In the genomic region with DNA sequence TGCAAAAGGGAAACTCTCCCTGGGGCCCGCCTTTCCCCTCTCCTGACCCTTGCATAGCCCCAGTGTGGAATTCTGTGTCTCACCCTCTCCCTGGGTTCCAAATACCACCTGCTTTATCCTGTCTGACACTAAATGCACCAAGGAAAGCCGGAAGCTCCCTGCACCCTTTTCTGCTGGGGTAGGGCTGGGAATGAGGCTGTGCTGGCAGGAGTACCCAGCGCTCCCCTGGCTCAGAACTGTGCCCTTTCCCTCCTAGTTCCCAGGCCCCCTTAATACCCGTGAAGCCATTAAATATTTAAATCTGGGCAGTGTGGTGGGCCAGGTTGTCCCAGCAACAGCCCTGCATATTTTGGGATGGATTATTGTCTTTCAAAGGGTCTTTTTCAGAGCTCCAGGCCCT, we compare ENCODE assay signal across 22 cellular contexts.
DNase-seq lines count a peak whose midpoint lies in the region; ATAC-seq, FAIRE-seq and TF ChIP-seq lines count a peak whose summit lies in the region.
"Had no signal": no experiment of that assay in that cellular context is flagged by ENCODE, and none has a peak within 500 bp of the region (broad histone marks: within the 10 kb centered on the region; RNA-seq: fewer than 3 reads in every experiment).

No MANE protein-coding gene starts in this region.

- no peak for FAIRE-seq in astrocyte (lab: Jason Lieb, UNC)
- FAIRE-seq: RCC 7860 had no signal

- H4K20me1 ChIP-seq in astrocyte (ENCODE audit: insufficient read depth, low read length) = no peaks in the 10 kb centered on the region
- peaks cover 40% of the 10 kb centered on the region for H4K20me1 ChIP-seq in neural progenitor cell (ENCODE audit: low read depth)

- no peak for TF ChIP-seq CTCF in astrocyte (IDR thresholded peaks at IDR 0.05; ENCODE audit: insufficient read depth, low read depth, low read length)
- no peak for TF ChIP-seq CTCF in gastroesophageal sphincter (IDR thresholded peaks at IDR 0.05)
- TF ChIP-seq CTCF in neural progenitor cell (IDR thresholded peaks at IDR 0.05) = no peak

- H3K27ac ChIP-seq in astrocyte (ENCODE audit: low read depth, low read length) = no peak overlapping the region
- H3K27ac ChIP-seq in gastroesophageal sphincter = peak overlapping the region in 3 of 4 donors; percentile 58 to 75 (median 70)
- H3K27ac ChIP-seq in neural progenitor cell = no peak overlapping the region
- H3K27ac ChIP-seq: BLaER1 treated with 17β-estradiol and CSF1 and Interleukin-3, amounts not matched to agents 10 nM and 100 nM; KMS-11 had no signal

- ATAC-seq in gastroesophageal sphincter (no peak), HG02970 (IDR thresholded peaks at IDR 0.05; ENCODE audit: low FRiP score, unreplicated experiment) (no peak)
- ATAC-seq: CD8-positive, alpha-beta T cell; GM12878; HCT116 had no signal

- H3K27ac Mint-ChIP-seq in astrocyte (ENCODE audit: unreplicated experiment) (peak overlapping the region; percentile 34), neural progenitor cell (peak overlapping the region; percentile 87)
- H3K27ac Mint-ChIP-seq in activated naive CD4-positive, alpha-beta T cell treated with anti-CD3 and anti-CD28 coated beads, Interleukin-2, amount 10 ng/mL, durations not matched to agents 7 days and 5 days = no peak overlapping the region
- H3K27ac Mint-ChIP-seq: CD8-positive, alpha-beta T cell had no signal

- no peak overlapping the region for H3K9ac ChIP-seq in astrocyte (ENCODE audit: low read length)
- H3K9ac ChIP-seq in neural progenitor cell = no peak overlapping the region
- H3K9ac ChIP-seq: BLaER1 treated with 17β-estradiol and CSF1 and Interleukin-3, amounts not matched to agents 10 nM and 100 nM; GM23248; KMS-11 had no signal

- H3K9me3 Mint-ChIP-seq in astrocyte (ENCODE audit: unreplicated experiment) = peaks cover 3% of the 10 kb centered on the region
- H3K9me3 Mint-ChIP-seq in neural progenitor cell = no peaks in the 10 kb centered on the region
- no peaks in the 10 kb centered on the region for H3K9me3 Mint-ChIP-seq in activated naive CD4-positive, alpha-beta T cell treated with anti-CD3 and anti-CD28 coated beads, Interleukin-2, amount 10 ng/mL, durations not matched to agents 7 days and 5 days
- H3K9me3 Mint-ChIP-seq: CD8-positive, alpha-beta T cell had no signal

- peaks cover 3% of the 10 kb centered on the region for H3K36me3 Mint-ChIP-seq in astrocyte (ENCODE audit: low read depth, unreplicated experiment)
- peaks cover 2% of the 10 kb centered on the region for H3K36me3 Mint-ChIP-seq in neural progenitor cell
- no peaks in the 10 kb centered on the region for H3K36me3 Mint-ChIP-seq in activated naive CD4-positive, alpha-beta T cell treated with anti-CD3 and anti-CD28 coated beads, Interleukin-2, amount 10 ng/mL, durations not matched to agents 7 days and 5 days
- H3K36me3 Mint-ChIP-seq: CD8-positive, alpha-beta T cell had no signal

- H3K9me3 ChIP-seq in astrocyte (ENCODE audit: insufficient read depth, low read depth, low read length) = no peaks in the 10 kb centered on the region
- H3K9me3 ChIP-seq in gastroesophageal sphincter = no peaks in the 10 kb centered on the region
- no peaks in the 10 kb centered on the region for H3K9me3 ChIP-seq in neural progenitor cell (ENCODE audit: low read depth)
- H3K9me3 ChIP-seq: BLaER1 treated with 17β-estradiol and CSF1 and Interleukin-3, amounts not matched to agents 10 nM and 100 nM had no signal

- H3K4me1 ChIP-seq in astrocyte (ENCODE audit: insufficient read depth, low read length) (peaks cover 12% of the 10 kb centered on the region), gastroesophageal sphincter (peaks cover 3 to 54% (median 22%) of the 10 kb centered on the region in 3 donors), neural progenitor cell (peaks cover 56% of the 10 kb centered on the region)
- H3K4me1 ChIP-seq: BLaER1 treated with 17β-estradiol and CSF1 and Interleukin-3, amounts not matched to agents 10 nM and 100 nM had no signal

- H3K4me2 ChIP-seq in astrocyte (ENCODE audit: low read length) (no peak overlapping the region), neural progenitor cell (peak overlapping the region; percentile 56)
- H3K4me2 ChIP-seq: BLaER1 treated with 17β-estradiol and CSF1 and Interleukin-3, amounts not matched to agents 10 nM and 100 nM; KMS-11 had no signal

- no peak for TF ChIP-seq EP300 in gastroesophageal sphincter (IDR thresholded peaks at IDR 0.05)

- H3K4me3 Mint-ChIP-seq in astrocyte (ENCODE audit: unreplicated experiment) (no peak overlapping the region), neural progenitor cell (peak overlapping the region; percentile 4)
- H3K4me3 Mint-ChIP-seq in activated naive CD4-positive, alpha-beta T cell treated with anti-CD3 and anti-CD28 coated beads, Interleukin-2, amount 10 ng/mL, durations not matched to agents 7 days and 5 days = no peak overlapping the region
- H3K4me3 Mint-ChIP-seq: CD8-positive, alpha-beta T cell had no signal

- H3K4me3 ChIP-seq in astrocyte (ENCODE audit: insufficient read depth, low read depth, low read length) = no peak overlapping the region
- H3K4me3 ChIP-seq in gastroesophageal sphincter = no peak overlapping the region
- H3K4me3 ChIP-seq in neural progenitor cell = no peak overlapping the region
- H3K4me3 ChIP-seq: BLaER1 treated with 17β-estradiol and CSF1 and Interleukin-3, amounts not matched to agents 10 nM and 100 nM; GM12878; GM23248 had no signal

- WGBS in gastroesophageal sphincter (ENCODE audit: low coverage in 1 of 2), 2 donors = 57 to 76% methylated on average over 4 of the region's 4 CpGs

- no peak for TF ChIP-seq POLR2A in gastroesophageal sphincter (IDR thresholded peaks at IDR 0.05)

- CTCF ChIA-PET in activated naive CD4-positive, alpha-beta T cell treated with anti-CD3 and anti-CD28 coated beads, Interleukin-2, amount 10 ng/mL, durations not matched to agents 7 days and 5 days (lab: Charles Lee) = no interaction called here

- H3K36me3 ChIP-seq in astrocyte (ENCODE audit: insufficient read depth, low read length) (no peaks in the 10 kb centered on the region), gastroesophageal sphincter (no peaks in the 10 kb centered on the region), neural progenitor cell (no peaks in the 10 kb centered on the region)
- H3K36me3 ChIP-seq: BLaER1 treated with 17β-estradiol and CSF1 and Interleukin-3, amounts not matched to agents 10 nM and 100 nM had no signal

- H3K27me3 ChIP-seq in astrocyte (ENCODE audit: insufficient read depth, low read length) = peaks cover 42% of the 10 kb centered on the region
- H3K27me3 ChIP-seq in gastroesophageal sphincter = no peaks in the 10 kb centered on the region
- peaks cover 16% of the 10 kb centered on the region for H3K27me3 ChIP-seq in neural progenitor cell

- peaks cover 15% of the 10 kb centered on the region for H3F3A ChIP-seq in neural progenitor cell (ENCODE audit: low read depth)

- peaks cover 37% of the 10 kb centered on the region for H3K27me3 Mint-ChIP-seq in astrocyte (ENCODE audit: low read depth, unreplicated experiment)
- peaks cover 2% of the 10 kb centered on the region for H3K27me3 Mint-ChIP-seq in neural progenitor cell (ENCODE audit: insufficient read depth, low read depth)
- peaks cover 4% of the 10 kb centered on the region for H3K27me3 Mint-ChIP-seq in activated naive CD4-positive, alpha-beta T cell treated with anti-CD3 and anti-CD28 coated beads, Interleukin-2, amount 10 ng/mL, durations not matched to agents 7 days and 5 days

- no peak for DNase-seq in astrocyte (ENCODE audit: low read depth)
- DNase-seq in neural progenitor cell (ENCODE audit: low spot score) = no peak
- no peak for DNase-seq in activated naive CD4-positive, alpha-beta T cell treated with anti-CD3 and anti-CD28 coated beads, Interleukin-2, amount 10 ng/mL, durations not matched to agents 7 days and 5 days
- DNase-seq in GM19240 (ENCODE audit: insufficient read length, low spot score) = no peak
- no peak for DNase-seq in activated CD4-positive, alpha-beta T cell treated with anti-CD3 and anti-CD28 coated beads, Interleukin-2, amount 50 U/mL, for 48 hours
- DNase-seq: CD8-positive, alpha-beta T cell; DND-41; GM23248; IMR-90; NCI-H1105 treated with DMSO at 0.1 percent for 48 hours; NCI-H1694 treated with DMSO at 0.1 percent for 48 hours; NCI-H2081 treated with DMSO at 0.1 percent for 48 hours; NCI-H2171 treated with DMSO at 0.1 percent for 48 hours; NCI-H526; OCI-M1 had no signal

- H2AFZ ChIP-seq in astrocyte (ENCODE audit: low read depth, low read length) (no peak overlapping the region), neural progenitor cell (replicated peaks) (no peak overlapping the region)
- H2AFZ ChIP-seq: GM23248 had no signal

- H3K4me1 Mint-ChIP-seq in astrocyte (ENCODE audit: low read depth, unreplicated experiment) (peaks cover 26% of the 10 kb centered on the region), neural progenitor cell (peaks cover 86% of the 10 kb centered on the region)
- no peaks in the 10 kb centered on the region for H3K4me1 Mint-ChIP-seq in activated naive CD4-positive, alpha-beta T cell treated with anti-CD3 and anti-CD28 coated beads, Interleukin-2, amount 10 ng/mL, durations not matched to agents 7 days and 5 days

- H3K79me2 ChIP-seq in astrocyte (ENCODE audit: insufficient read depth, low read length) = no peaks in the 10 kb centered on the region
- no peaks in the 10 kb centered on the region for H3K79me2 ChIP-seq in neural progenitor cell (ENCODE audit: low read depth)

Comparison
In these comparisons a context has a peak if more than half of its experiments do, and no peak if none do; other contexts are left out.
1. H3K27ac ChIP-seq: peak in gastroesophageal sphincter (3 of 4); none in astrocyte (single experiment) and neural progenitor cell (single experiment).